ENCODE assay signal across 8 cellular contexts in genomic region chr1:37434292-37434907, GRCh38. TPM values are rescaled to one million over a fixed set of nuclear protein-coding genes. Genes with fewer than 3 reads are reported as not detected.
DNase-seq lines count a peak whose midpoint lies in the region; ATAC-seq, FAIRE-seq and TF ChIP-seq lines count a peak whose summit lies in the region.

No MANE protein-coding gene starts in this region.

- no peak for ATAC-seq in HG03175 (IDR thresholded peaks at IDR 0.05; ENCODE audit: unreplicated experiment)

- intact Hi-C loops in posterior vena cava (cut with DNase I) = loop anchor here (10.0 kb wide), 1 partner anchor 860 kb away; no protein-coding TSS in a partner anchor

- TF ChIP-seq CTCF in DOHH2 (IDR thresholded peaks at IDR 0.05; ENCODE audit: low read depth, low read length, poor library complexity, severe bottlenecking) = peak; percentile 94

- no peak for TF ChIP-seq EP300 in Ishikawa (IDR thresholded peaks at IDR 0.05; ENCODE audit: borderline replicate concordance)

- DNase-seq in SJSA1 (ENCODE audit: low read depth in 1 of 2, low spot score in 2 of 2) (peak; percentile 46 to 68), activated gamma-delta T cell treated with Interleukin-2 at 50 U/mL for 16 hours (peak; percentile 67), glomerular visceral epithelial cell (ENCODE audit: extremely low spot score) (peak; percentile 53), posterior vena cava (ENCODE audit: low spot score) (peak; percentile 91), urothelium cell line (ENCODE audit: low spot score) (peak; percentile 84)

- H3K9me3 ChIP-seq in DOHH2 (ENCODE audit: control insufficient read depth, insufficient read depth, low read length) (no peaks in the 10 kb centered on the region), SJSA1 (replicated peaks) (no peaks in the 10 kb centered on the region)

- no peak overlapping the region for H3K4me3 ChIP-seq in DOHH2 (ENCODE audit: low read length)
- no peak overlapping the region for H3K4me3 ChIP-seq in SJSA1

- H3K36me3 ChIP-seq in DOHH2 (ENCODE audit: control insufficient read depth, low read length) (no peaks in the 10 kb centered on the region), SJSA1 (no peaks in the 10 kb centered on the region)

- no peaks in the 10 kb centered on the region for H3K9me2 ChIP-seq in DOHH2 (replicated peaks; ENCODE audit: control insufficient read depth, low read length)

- TF ChIP-seq RAD21 in Ishikawa (IDR thresholded peaks at IDR 0.05; ENCODE audit: low read depth) = peak; percentile 91

- H3K4me1 ChIP-seq in DOHH2 (ENCODE audit: control insufficient read depth, low read length) (no peaks in the 10 kb centered on the region), SJSA1 (replicated peaks) (no peaks in the 10 kb centered on the region)

- peaks cover 5% of the 10 kb centered on the region; the same call in 1 of the 2 replicates for H3K27me3 ChIP-seq in DOHH2 (ENCODE audit: control insufficient read depth, low read length)
- H3K27me3 ChIP-seq in SJSA1 (replicated peaks) = peaks cover 30% of the 10 kb centered on the region

- H4K20me1 ChIP-seq in DOHH2 (ENCODE audit: control insufficient read depth, insufficient read depth, low read depth, low read length) = no peaks in the 10 kb centered on the region

- H3K27ac ChIP-seq in DOHH2 (ENCODE audit: low read depth, low read length) = no peak overlapping the region
- H3K27ac ChIP-seq in SJSA1 = no peak overlapping the region

- H3K79me2 ChIP-seq in DOHH2 (ENCODE audit: control insufficient read depth, low read length) = no peaks in the 10 kb centered on the region

- peak; percentile 95 for FAIRE-seq in urothelium cell line (lab: Jason Lieb, UNC)

- no peaks in the 10 kb centered on the region for H3F3A ChIP-seq in DOHH2 (ENCODE audit: control insufficient read depth, insufficient read depth)

- no peak overlapping the region for H3K4me2 ChIP-seq in DOHH2 (ENCODE audit: low read length)

TF ChIP-seq in Ishikawa, 13 proteins besides CTCF, POLR2A, EP300 and RAD21:
- TF ChIP-seq, protein P1, sequence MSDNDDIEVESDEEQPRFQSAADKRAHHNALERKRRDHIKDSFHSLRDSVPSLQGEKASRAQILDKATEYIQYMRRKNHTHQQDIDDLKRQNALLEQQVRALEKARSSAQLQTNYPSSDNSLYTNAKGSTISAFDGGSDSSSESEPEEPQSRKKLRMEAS (IDR thresholded peaks at IDR 0.05) = no peak
- TF ChIP-seq TCF12 (IDR thresholded peaks at IDR 0.05; ENCODE audit: low read depth) = no peak
- TF ChIP-seq FOXM1 (IDR thresholded peaks at IDR 0.05; ENCODE audit: borderline replicate concordance, low read depth) = no peak
- no peak for TF ChIP-seq ZBTB7A (IDR thresholded peaks at IDR 0.05; ENCODE audit: low read depth)
- TF ChIP-seq NFIC (IDR thresholded peaks at IDR 0.05) = no peak

RNA-seq across cellular contexts. Expression of gene ZC3H12A, which starts 40.0 kb away (rescaled TPM):
- 4.0 and 7.1 TPM in 2 replicates for total RNA-seq in SJSA1 (2014; rRNA removed; shearing (Covaris generic))
- total RNA-seq in posterior vena cava = 10 to 100 TPM in 1 of 2 donors, 1 to 10 TPM in 1; 7.7 to 18.4 TPM
